ENCODE assay signal across 18 cellular contexts in the genomic region with DNA sequence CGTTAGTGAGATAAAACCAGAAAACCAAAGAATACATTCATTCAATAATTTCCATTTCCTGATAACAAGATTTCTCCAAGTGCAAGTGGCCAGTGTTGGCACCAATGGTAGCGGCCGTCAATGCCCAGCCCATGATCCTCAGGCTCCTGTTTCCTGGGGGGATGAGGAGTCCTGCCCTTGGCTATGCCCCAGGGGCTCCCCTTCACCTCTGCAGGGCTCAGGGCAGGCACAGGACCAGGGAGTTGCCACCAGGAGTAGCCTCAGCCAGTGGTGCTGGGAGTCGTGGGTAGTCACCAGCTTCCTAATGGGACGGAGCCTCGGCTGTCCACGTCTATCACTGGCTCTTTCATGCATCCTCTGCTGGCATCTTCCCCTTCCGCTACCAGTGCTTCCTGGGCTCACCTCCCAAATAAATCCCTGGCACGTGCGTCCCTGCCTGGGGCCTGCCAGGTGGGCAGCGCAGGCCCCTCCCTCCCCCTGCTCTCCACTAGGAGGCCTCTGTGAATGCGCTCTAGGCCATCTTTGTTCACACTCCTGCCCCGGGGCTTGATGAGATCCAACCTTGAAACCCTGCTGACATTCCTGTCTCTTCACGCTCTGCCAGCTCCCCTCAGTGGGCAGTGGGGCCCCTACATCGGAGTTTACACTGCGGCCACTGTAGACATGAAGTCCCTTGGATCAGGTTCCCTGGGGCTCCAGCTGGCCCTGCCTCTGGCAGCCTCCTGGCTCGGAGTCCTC.
DNase-seq lines count a peak whose midpoint lies in the region; ATAC-seq lines count a peak whose summit lies in the region.
"Had no signal": no experiment of that assay in that cellular context is flagged by ENCODE, and none has a peak within 500 bp of the region (broad histone marks: within the 10 kb centered on the region; RNA-seq: fewer than 3 reads in every experiment).

No MANE protein-coding gene starts in this region.

- H3K4me1 Mint-ChIP-seq in T-helper 2 cell treated with Interferon-gamma antibody and Interleukin-4, amounts not matched to agents 5 μg/mL and 100 μg/mL, for 36 hours (ENCODE audit: low read depth): no peaks in the 10 kb centered on the region
- H3K4me1 Mint-ChIP-seq: mesothelial cell of epicardium, T-cell had no signal

- intact Hi-C loops in sciatic nerve (cut with DNase I): no loop called here

- no peak overlapping the region for H3K4me3 Mint-ChIP-seq in T-helper 2 cell treated with Interferon-gamma antibody and Interleukin-4, amounts not matched to agents 5 μg/mL and 100 μg/mL, for 36 hours
- H3K4me3 Mint-ChIP-seq: activated naive CD4-positive, alpha-beta T cell treated with anti-CD3 and anti-CD28 coated beads for 36 hours; mesothelial cell of epicardium; T-cell had no signal

- ATAC-seq in sciatic nerve (peak; percentile 17), left lobe of liver (no peak), GM19395 (IDR thresholded peaks at IDR 0.05; ENCODE audit: unreplicated experiment) (no peak)
- ATAC-seq: Right ventricle myocardium inferior, T-cell had no signal

- H3K9me3 Mint-ChIP-seq in T-helper 2 cell treated with Interferon-gamma antibody and Interleukin-4, amounts not matched to agents 5 μg/mL and 100 μg/mL, for 36 hours: no peaks in the 10 kb centered on the region
- H3K9me3 Mint-ChIP-seq: activated naive CD4-positive, alpha-beta T cell treated with anti-CD3 and anti-CD28 coated beads for 36 hours had no signal

- DNase-seq in ELF-1 (ENCODE audit: low read depth, low spot score) (peak; percentile 67), NCI-H69 (lab: John Stamatoyannopoulos, UW) (peak; percentile 85), iPS-NIHi11 (ENCODE audit: low spot score) (peak; percentile 42), sciatic nerve (ENCODE audit: low spot score) (peak; percentile 25), SHP77 (lab: John Stamatoyannopoulos, UW) (no peak), left lobe of liver (ENCODE audit: low spot score) (no peak)
- no peak for DNase-seq in T-helper 2 cell treated with Interferon-gamma antibody and Interleukin-4, amounts not matched to agents 5 μg/mL and 100 μg/mL, for 36 hours (ENCODE audit: low spot score)
- DNase-seq: activated CD4-positive, alpha-beta T cell treated with anti-CD3 and anti-CD28 coated beads, Interleukin-2, amount 50 U/mL, for 4 hours; activated naive CD4-positive, alpha-beta T cell treated with anti-CD3 and anti-CD28 coated beads for 36 hours; heart right ventricle; NCI-H1092 treated with DMSO at 0.1 percent for 48 hours; NCI-H2107; NCI-H524 treated with DMSO at 0.1 percent for 48 hours; stimulated activated CD4-positive, alpha-beta T cell treated with anti-CD3 and anti-CD28 coated beads, Interleukin-12 subunit alpha, Interleukin-12 subunit beta, amount 100 ng/mL, for 4 hours; T-cell had no signal

- H3K36me3 Mint-ChIP-seq in T-helper 2 cell treated with Interferon-gamma antibody and Interleukin-4, amounts not matched to agents 5 μg/mL and 100 μg/mL, for 36 hours (ENCODE audit: low read depth): no peaks in the 10 kb centered on the region
- H3K36me3 Mint-ChIP-seq: mesothelial cell of epicardium, T-cell had no signal

- no peak overlapping the region for H3K27ac Mint-ChIP-seq in T-helper 2 cell treated with Interferon-gamma antibody and Interleukin-4, amounts not matched to agents 5 μg/mL and 100 μg/mL, for 36 hours
- H3K27ac Mint-ChIP-seq: activated naive CD4-positive, alpha-beta T cell treated with anti-CD3 and anti-CD28 coated beads for 36 hours; mesothelial cell of epicardium; T-cell had no signal

- H3K27me3 Mint-ChIP-seq in T-helper 2 cell treated with Interferon-gamma antibody and Interleukin-4, amounts not matched to agents 5 μg/mL and 100 μg/mL, for 36 hours (ENCODE audit: low read depth): peaks cover 3% of the 10 kb centered on the region

Comparison
In these comparisons a context has a peak if more than half of its experiments do, and no peak if none do; other contexts are left out.
1. DNase-seq: peak in ELF-1 (single experiment), NCI-H69 (single experiment), iPS-NIHi11 (single experiment) and sciatic nerve (single experiment); none in T-helper 2 cell treated with Interferon-gamma antibody and Interleukin-4, amounts not matched to agents 5 μg/mL and 100 μg/mL, for 36 hours (single experiment), SHP77 (0 of 2) and left lobe of liver (single experiment).